Comparison of ENCODE assay signal across 8 cellular contexts in the genomic region with DNA sequence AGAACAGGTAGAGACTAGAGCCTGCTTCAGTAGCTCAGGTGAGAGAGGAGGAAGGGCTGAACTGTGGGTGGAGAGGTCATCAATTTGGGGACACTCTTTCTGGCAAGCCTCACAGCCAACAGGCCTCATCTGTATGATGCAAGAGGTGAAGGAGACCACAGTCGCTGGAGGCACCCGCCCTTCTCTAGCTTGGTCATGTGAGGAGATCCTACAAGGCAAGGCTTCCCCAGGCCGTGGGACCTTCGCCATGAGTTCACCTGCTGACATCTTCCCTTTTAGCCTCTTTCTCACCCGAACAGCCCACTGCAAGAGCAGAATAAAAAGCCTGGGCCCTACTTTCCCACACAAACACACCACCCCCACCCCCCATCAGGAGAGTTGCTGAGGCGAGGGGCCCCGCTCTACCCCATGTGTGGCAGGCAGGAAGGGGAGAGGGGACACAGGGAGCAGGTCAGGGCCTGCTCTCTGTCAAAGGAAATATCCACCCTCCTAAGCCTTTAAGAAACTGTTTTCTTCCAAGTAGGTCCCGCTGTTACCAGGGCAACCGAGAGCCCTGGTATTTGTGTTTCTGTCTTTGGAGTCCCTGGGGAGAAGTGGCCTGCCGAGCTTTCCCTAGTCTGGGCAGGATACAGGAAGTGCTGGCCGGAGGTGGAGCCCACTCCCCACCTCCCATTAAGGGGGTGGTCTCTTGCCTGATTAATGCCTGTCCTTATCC. TPM values are rescaled to one million over a fixed set of nuclear protein-coding genes. Genes with fewer than 3 reads are reported as not detected.
A peak's percentile ranks its signal among the peaks of the same experiment; 100 is the strongest.
DNase-seq lines count a peak whose midpoint lies in the region; ATAC-seq, FAIRE-seq and TF ChIP-seq lines count a peak whose summit lies in the region.

No MANE protein-coding gene starts in this region.

- FAIRE-seq in astrocyte (lab: Jason Lieb, UNC) = no peak

- H3K27ac ChIP-seq in HEK293 (ENCODE audit: extremely low read depth, low read depth, low read length) (peak overlapping the region; percentile 38), astrocyte (ENCODE audit: low read depth, low read length) (no peak overlapping the region)

- no peaks in the 10 kb centered on the region for H4K20me1 ChIP-seq in astrocyte (ENCODE audit: insufficient read depth, low read length)

- no peak overlapping the region for H3K4me3 ChIP-seq in HEK293 (ENCODE audit: low read depth, low read length)
- no peak overlapping the region for H3K4me3 ChIP-seq in astrocyte (ENCODE audit: insufficient read depth, low read depth, low read length)

- no peaks in the 10 kb centered on the region for H3K36me3 ChIP-seq in HEK293 (ENCODE audit: control insufficient read depth in 2 of 2, insufficient read depth in 1 of 2, low read length in 2 of 2)
- no peaks in the 10 kb centered on the region for H3K36me3 ChIP-seq in astrocyte (ENCODE audit: insufficient read depth, low read length)

- no peak overlapping the region for H3K9ac ChIP-seq in astrocyte (ENCODE audit: low read length)

- no peak for TF ChIP-seq CTCF in HEK293 (tag by site-specific recombination; IDR thresholded peaks at IDR 0.05)
- TF ChIP-seq CTCF in astrocyte (IDR thresholded peaks at IDR 0.05; ENCODE audit: insufficient read depth, low read depth, low read length) = no peak
- TF ChIP-seq CTCF in activated CD8-positive, alpha-beta T cell treated with anti-CD3 and anti-CD28 coated beads for 36 hours (IDR thresholded peaks at IDR 0.05) = no peak

- H3K4me1 ChIP-seq in HEK293 (ENCODE audit: control insufficient read depth, insufficient read depth, low read length) (peaks cover 6% of the 10 kb centered on the region; the same call in 1 of the 2 replicates), astrocyte (ENCODE audit: insufficient read depth, low read length) (peaks cover 38% of the 10 kb centered on the region)

- POLR2A ChIA-PET in HEK293 (lab: Yijun Ruan, JAX) = no interaction called here
- POLR2A ChIA-PET in activated CD8-positive, alpha-beta T cell treated with anti-CD3 and anti-CD28 coated beads for 36 hours (lab: Charles Lee) = no interaction called here

- H3K79me2 ChIP-seq in astrocyte (ENCODE audit: insufficient read depth, low read length) = no peaks in the 10 kb centered on the region

- H3K9me3 Mint-ChIP-seq in astrocyte (ENCODE audit: unreplicated experiment) = no peaks in the 10 kb centered on the region
- no peaks in the 10 kb centered on the region for H3K9me3 Mint-ChIP-seq in stimulated activated effector memory CD8-positive, alpha-beta T cell treated with anti-CD3 and anti-CD28 coated beads, Interleukin-12 subunit alpha, Interleukin-12 subunit beta, amount 100 ng/mL, for 72 hours
- H3K9me3 Mint-ChIP-seq in activated CD8-positive, alpha-beta T cell treated with anti-CD3 and anti-CD28 coated beads for 36 hours = no peaks in the 10 kb centered on the region

- H3K36me3 Mint-ChIP-seq in astrocyte (ENCODE audit: low read depth, unreplicated experiment) = no peaks in the 10 kb centered on the region
- no peaks in the 10 kb centered on the region for H3K36me3 Mint-ChIP-seq in stimulated activated effector memory CD8-positive, alpha-beta T cell treated with anti-CD3 and anti-CD28 coated beads, Interleukin-12 subunit alpha, Interleukin-12 subunit beta, amount 100 ng/mL, for 72 hours
- H3K36me3 Mint-ChIP-seq in activated CD8-positive, alpha-beta T cell treated with anti-CD3 and anti-CD28 coated beads for 36 hours (ENCODE audit: low read depth) = no peaks in the 10 kb centered on the region

- H3K27ac Mint-ChIP-seq in astrocyte (ENCODE audit: unreplicated experiment) = peak overlapping the region; percentile 77
- peak overlapping the region; percentile 58 for H3K27ac Mint-ChIP-seq in stimulated activated effector memory CD8-positive, alpha-beta T cell treated with anti-CD3 and anti-CD28 coated beads, Interleukin-12 subunit alpha, Interleukin-12 subunit beta, amount 100 ng/mL, for 72 hours
- H3K27ac Mint-ChIP-seq in activated CD8-positive, alpha-beta T cell treated with anti-CD3 and anti-CD28 coated beads for 36 hours = no peak overlapping the region

- no peak overlapping the region for H2AFZ ChIP-seq in astrocyte (ENCODE audit: low read depth, low read length)

- H3K4me1 Mint-ChIP-seq in astrocyte (ENCODE audit: low read depth, unreplicated experiment) = peaks cover 24% of the 10 kb centered on the region
- peaks cover 53% of the 10 kb centered on the region for H3K4me1 Mint-ChIP-seq in stimulated activated effector memory CD8-positive, alpha-beta T cell treated with anti-CD3 and anti-CD28 coated beads, Interleukin-12 subunit alpha, Interleukin-12 subunit beta, amount 100 ng/mL, for 72 hours
- H3K4me1 Mint-ChIP-seq in activated CD8-positive, alpha-beta T cell treated with anti-CD3 and anti-CD28 coated beads for 36 hours (ENCODE audit: low read depth) = peaks cover 22% of the 10 kb centered on the region

- no peak for ATAC-seq in stimulated activated effector memory CD8-positive, alpha-beta T cell treated with anti-CD3 and anti-CD28 coated beads, Interleukin-12 subunit alpha, Interleukin-12 subunit beta, amount 100 ng/mL, for 72 hours
- ATAC-seq in activated CD8-positive, alpha-beta T cell treated with anti-CD3 and anti-CD28 coated beads for 36 hours = no peak
- no peak for ATAC-seq in GM18907 (IDR thresholded peaks at IDR 0.05; ENCODE audit: unreplicated experiment)
- no peak for ATAC-seq in GM18868 (IDR thresholded peaks at IDR 0.05; ENCODE audit: unreplicated experiment)
- ATAC-seq in GM21723 (IDR thresholded peaks at IDR 0.05; ENCODE audit: unreplicated experiment) = no peak

- intact Hi-C loops in activated CD8-positive, alpha-beta T cell treated with anti-CD3 and anti-CD28 coated beads for 36 hours (cut with micrococcal nuclease) = no loop called here

- H3K9me3 ChIP-seq in HEK293 (ENCODE audit: control insufficient read depth, insufficient read depth, low read depth, low read length) (no peaks in the 10 kb centered on the region), astrocyte (ENCODE audit: insufficient read depth, low read depth, low read length) (no peaks in the 10 kb centered on the region)

- no peaks in the 10 kb centered on the region for H3K27me3 Mint-ChIP-seq in astrocyte (ENCODE audit: low read depth, unreplicated experiment)
- H3K27me3 Mint-ChIP-seq in activated CD8-positive, alpha-beta T cell treated with anti-CD3 and anti-CD28 coated beads for 36 hours = peaks cover 18% of the 10 kb centered on the region

- CTCF ChIA-PET in HEK293 (lab: Yijun Ruan, JAX) = interaction anchor here (0.7 to 7.5 kb wide), 7 partner anchors 12 to 123 kb away, joined by 3 to 118 read pairs (median 12); no protein-coding TSS in a partner anchor
- CTCF ChIA-PET in activated CD8-positive, alpha-beta T cell treated with anti-CD3 and anti-CD28 coated beads for 36 hours (lab: Charles Lee) = interaction anchor here (4.6 to 4.8 kb wide), 2 partner anchors 102 to 106 kb away, joined by 38 to 39 read pairs; no protein-coding TSS in a partner anchor

- H3K4me3 Mint-ChIP-seq in astrocyte (ENCODE audit: unreplicated experiment) = no peak overlapping the region
- H3K4me3 Mint-ChIP-seq in stimulated activated effector memory CD8-positive, alpha-beta T cell treated with anti-CD3 and anti-CD28 coated beads, Interleukin-12 subunit alpha, Interleukin-12 subunit beta, amount 100 ng/mL, for 72 hours = no peak overlapping the region
- no peak overlapping the region for H3K4me3 Mint-ChIP-seq in activated CD8-positive, alpha-beta T cell treated with anti-CD3 and anti-CD28 coated beads for 36 hours

- DNase-seq in astrocyte (ENCODE audit: low read depth) (peak; percentile 22), iPS-NIHi11 (ENCODE audit: low spot score) (peak; percentile 69)
- no peak for DNase-seq in stimulated activated effector memory CD8-positive, alpha-beta T cell treated with anti-CD3 and anti-CD28 coated beads, Interleukin-12 subunit alpha, Interleukin-12 subunit beta, amount 100 ng/mL, for 72 hours (ENCODE audit: low spot score in 2 of 2)
- DNase-seq in activated CD8-positive, alpha-beta T cell treated with anti-CD3 and anti-CD28 coated beads for 36 hours = no peak

- H3K27me3 ChIP-seq in astrocyte (ENCODE audit: insufficient read depth, low read length) = no peaks in the 10 kb centered on the region

- peak overlapping the region; percentile 19 for H3K4me2 ChIP-seq in astrocyte (ENCODE audit: low read length)

TF ChIP-seq in HEK293, 187 proteins besides CTCF, POLR2A, EP300 and RAD21 (continues in another document):
- TF ChIP-seq ZNF426 (tag by site-specific recombination; IDR thresholded peaks at IDR 0.05) (no peak), ZIC2 (tag by site-specific recombination; IDR thresholded peaks at IDR 0.05) (peak; percentile 34; the same call in 1 of the 2 replicates), ZBTB20 (tag by site-specific recombination; IDR thresholded peaks at IDR 0.05) (peak; percentile 67), KLF8 (tag by site-specific recombination; IDR thresholded peaks at IDR 0.05) (no peak), GLIS2 (tag by site-specific recombination; IDR thresholded peaks at IDR 0.05) (peak; percentile 30; the same call in 1 of the 2 replicates), SP2 (tag by site-specific recombination; IDR thresholded peaks at IDR 0.05) (0 out of 2 replicates have a peak, but pooled peaks have one; percentile 7)
- TF ChIP-seq, protein P1, sequence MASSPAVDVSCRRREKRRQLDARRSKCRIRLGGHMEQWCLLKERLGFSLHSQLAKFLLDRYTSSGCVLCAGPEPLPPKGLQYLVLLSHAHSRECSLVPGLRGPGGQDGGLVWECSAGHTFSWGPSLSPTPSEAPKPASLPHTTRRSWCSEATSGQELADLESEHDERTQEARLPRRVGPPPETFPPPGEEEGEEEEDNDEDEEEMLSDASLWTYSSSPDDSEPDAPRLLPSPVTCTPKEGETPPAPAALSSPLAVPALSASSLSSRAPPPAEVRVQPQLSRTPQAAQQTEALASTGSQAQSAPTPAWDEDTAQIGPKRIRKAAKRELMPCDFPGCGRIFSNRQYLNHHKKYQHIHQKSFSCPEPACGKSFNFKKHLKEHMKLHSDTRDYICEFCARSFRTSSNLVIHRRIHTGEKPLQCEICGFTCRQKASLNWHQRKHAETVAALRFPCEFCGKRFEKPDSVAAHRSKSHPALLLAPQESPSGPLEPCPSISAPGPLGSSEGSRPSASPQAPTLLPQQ (tag by site-specific recombination; IDR thresholded peaks at IDR 0.05) = peak; percentile 55
- TF ChIP-seq, protein P2, sequence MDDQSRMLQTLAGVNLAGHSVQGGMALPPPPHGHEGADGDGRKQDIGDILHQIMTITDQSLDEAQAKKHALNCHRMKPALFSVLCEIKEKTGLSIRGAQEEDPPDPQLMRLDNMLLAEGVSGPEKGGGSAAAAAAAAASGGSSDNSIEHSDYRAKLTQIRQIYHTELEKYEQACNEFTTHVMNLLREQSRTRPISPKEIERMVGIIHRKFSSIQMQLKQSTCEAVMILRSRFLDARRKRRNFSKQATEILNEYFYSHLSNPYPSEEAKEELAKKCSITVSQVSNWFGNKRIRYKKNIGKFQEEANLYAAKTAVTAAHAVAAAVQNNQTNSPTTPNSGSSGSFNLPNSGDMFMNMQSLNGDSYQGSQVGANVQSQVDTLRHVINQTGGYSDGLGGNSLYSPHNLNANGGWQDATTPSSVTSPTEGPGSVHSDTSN (CRISPR knock-in tag; IDR thresholded peaks at IDR 0.05) = peak; percentile 36; the same call in 1 of the 2 replicates

RNA-seq across cellular contexts. Expression of a gene that starts 8.1 kb away (rescaled TPM):
- total RNA-seq in astrocyte = 13.2 and 16.1 TPM in 2 replicates
- under 1 TPM; 0.18 to 0.31 TPM for total RNA-seq in activated CD8-positive, alpha-beta T cell treated with anti-CD3 and anti-CD28 coated beads for 36 hours

RNA-seq across cellular contexts. Expression of a gene that starts 57.9 kb away (rescaled TPM):
- 7.9 and 8.7 TPM in 2 replicates for total RNA-seq in astrocyte
- 1 to 10 TPM; 5.0 to 6.4 TPM for total RNA-seq in activated CD8-positive, alpha-beta T cell treated with anti-CD3 and anti-CD28 coated beads for 36 hours

Comparison
In these comparisons a context has a peak if more than half of its experiments do, and no peak if none do; other contexts are left out.
1. DNase-seq: peak in astrocyte (single experiment) and iPS-NIHi11 (single experiment); none in stimulated activated effector memory CD8-positive, alpha-beta T cell treated with anti-CD3 and anti-CD28 coated beads, Interleukin-12 subunit alpha, Interleukin-12 subunit beta, amount 100 ng/mL, for 72 hours (0 of 2) and activated CD8-positive, alpha-beta T cell treated with anti-CD3 and anti-CD28 coated beads for 36 hours (single experiment).
2. RNA of a gene that starts 8.1 kb away (total RNA-seq): 13.2 to 16.1 TPM in astrocyte; 0.18 to 0.31 TPM in activated CD8-positive, alpha-beta T cell treated with anti-CD3 and anti-CD28 coated beads for 36 hours; every median in the first group is over 10 times any median in the second.